ENCODE assay signal across 33 cellular contexts in the genomic region with DNA sequence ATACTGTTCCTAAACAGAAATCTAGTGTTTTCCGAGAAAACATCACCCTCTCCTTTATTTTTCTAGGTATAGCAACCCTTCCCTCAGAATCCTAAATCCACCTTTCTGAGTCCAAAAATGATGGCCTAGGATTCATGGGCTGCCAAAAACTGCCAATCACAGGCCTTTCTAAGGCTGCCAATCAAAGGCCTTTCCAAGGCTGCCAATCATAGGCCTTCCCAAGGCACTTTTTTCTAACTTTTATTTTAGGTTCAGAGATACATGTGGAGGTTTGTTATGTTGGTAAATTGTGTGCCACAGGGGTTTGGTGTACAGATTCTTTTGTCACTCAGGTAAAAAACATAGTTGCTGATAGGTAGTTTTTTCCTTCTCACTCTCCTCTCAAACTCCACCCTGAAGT.
"Had no signal": no experiment of that assay in that cellular context is flagged by ENCODE, and none has a peak within 500 bp of the region (broad histone marks: within the 10 kb centered on the region; RNA-seq: fewer than 3 reads in every experiment).

No MANE protein-coding gene starts in this region.

- H3K27me3 ChIP-seq: adrenal gland, ascending aorta, body of pancreas, brain microvascular endothelial cell, breast epithelium, cardiac muscle cell had no signal

- DNase-seq: activated effector memory CD4-positive, alpha-beta T cell treated with anti-CD3 and anti-CD28 coated beads, Interleukin-2, amount 50 U/mL, for 16 hours; activated effector memory CD4-positive, alpha-beta T cell treated with Interleukin-2 at 50 U/mL for 16 hours; activated gamma-delta T cell; activated gamma-delta T cell treated with Interleukin-2 at 50 U/mL for 16 hours; activated naive CD4-positive, alpha-beta T cell; activated naive CD4-positive, alpha-beta T cell treated with anti-CD3 and anti-CD28 coated beads for 36 hours; activated naive CD4-positive, alpha-beta T cell treated with anti-CD3 and anti-CD28 coated beads, Interleukin-2, amount 10 ng/mL, durations not matched to agents 7 days and 5 days; activated naive CD4-positive, alpha-beta T cell treated with anti-CD3 and anti-CD28 coated beads, Interleukin-2, amount 50 U/mL, for 16 hours; activated naive CD4-positive, alpha-beta T cell treated with Interleukin-2 at 50 U/mL for 16 hours; activated naive CD8-positive, alpha-beta T cell treated with anti-CD3 and anti-CD28 coated beads for 36 hours; activated naive CD8-positive, alpha-beta T cell treated with anti-CD3 and anti-CD28 coated beads, Interleukin-2, amount 10 ng/mL, durations not matched to agents 7 days and 5 days; activated naive CD8-positive, alpha-beta T cell treated with anti-CD3 and anti-CD28 coated beads, Interleukin-2, amount 50 U/mL, for 24 hours; activated T-cell treated with anti-CD3 and anti-CD28 coated beads, Interleukin-2, amount 50 U/mL, for 1 hour; activated T-cell treated with anti-CD3 and anti-CD28 coated beads, Interleukin-2, amount 50 U/mL, for 24 hours; activated T-cell treated with anti-CD3 and anti-CD28 coated beads, Interleukin-2, amount 50 U/mL, for 4 hours; activated T-cell treated with anti-CD3 and anti-CD28 coated beads, Interleukin-2, amount 50 U/mL, for 48 hours; activated T-cell treated with anti-CD3 and anti-CD28 coated beads, Interleukin-2, amount 50 U/mL, for 72 hours; adrenal gland; amniotic stem cell; amygdala; anterior cingulate cortex; aorta; body of pancreas; brain microvascular endothelial cell; caudate nucleus; central memory CD4-positive, alpha-beta T cell; cerebellar nuclear complex had no signal

- ATAC-seq: activated naive CD4-positive, alpha-beta T cell treated with anti-CD3 and anti-CD28 coated beads, Interleukin-2, amount 50 U/mL, for 72 hours; activated naive CD8-positive, alpha-beta T cell treated with anti-CD3 and anti-CD28 coated beads, Interleukin-2, amount 50 U/mL, for 24 hours; activated T-cell treated with anti-CD3 and anti-CD28 coated beads, Interleukin-2, amount 50 U/mL, for 4 hours; activated T-cell treated with anti-CD3 and anti-CD28 coated beads, Interleukin-2, amount 50 U/mL, for 72 hours; activated T-helper 17 cell treated with anti-CD3 and anti-CD28 coated beads, Interleukin-2, amount 50 U/mL, for 72 hours; body of pancreas had no signal

- H3K9me3 ChIP-seq: adrenal gland, ascending aorta, body of pancreas, breast epithelium had no signal

- H3K4me1 ChIP-seq: adrenal gland, ascending aorta, body of pancreas, breast epithelium had no signal

- FAIRE-seq: bronchial epithelial cell had no signal

- H3K36me3 ChIP-seq: adrenal gland, ascending aorta, brain microvascular endothelial cell, breast epithelium, cardiac muscle cell had no signal

- H3K27ac ChIP-seq: adrenal gland, ascending aorta, body of pancreas, brain microvascular endothelial cell, breast epithelium, cardiac muscle cell had no signal

- H3K4me3 ChIP-seq: adrenal gland, ascending aorta, body of pancreas, breast epithelium, cardiac muscle cell had no signal
